27 cellular contexts compared by ENCODE assay signal in genomic region chr17:56436142-56436541, GRCh38.
DNase-seq lines count a peak whose midpoint lies in the region; ATAC-seq, FAIRE-seq and TF ChIP-seq lines count a peak whose summit lies in the region.
"Had no signal": no experiment of that assay in that cellular context is flagged by ENCODE, and none has a peak within 500 bp of the region (broad histone marks: within the 10 kb centered on the region; RNA-seq: fewer than 3 reads in every experiment).

No MANE protein-coding gene starts in this region.

- H2AFZ ChIP-seq in HepG2 (ENCODE audit: low read length) (no peak overlapping the region), K562 (ENCODE audit: low read depth, low read length) (no peak overlapping the region), H1 (ENCODE audit: low read length) (no peak overlapping the region)

- H2BK20ac ChIP-seq in H1 (ENCODE audit: low read length), result no peak overlapping the region

- no peak overlapping the region for H3K4me2 ChIP-seq in HepG2 (ENCODE audit: low read depth, low read length)
- H3K4me2 ChIP-seq in K562 (ENCODE audit: insufficient read depth, low read length), result no peak overlapping the region
- H3K4me2 ChIP-seq in H1 (ENCODE audit: insufficient read depth in 1 of 2, low read depth in 2 of 2, low read length in 2 of 2), result no peak overlapping the region
- H3K4me2 ChIP-seq: BLaER1 had no signal

- no peak overlapping the region for H2BK5ac ChIP-seq in H1 (ENCODE audit: low read depth, low read length)

- 0 out of 5 replicates have a peak, but pooled peaks cover 0 to 7% of the 10 kb centered on the region in 2 experiments for H3K27me3 ChIP-seq in HepG2 (ENCODE audit: control insufficient read depth in 1 of 2, insufficient read depth in 2 of 2, low read length in 2 of 2)
- no peaks in the 10 kb centered on the region for H3K27me3 ChIP-seq in right lobe of liver
- H3K27me3 ChIP-seq in adipocyte (replicated peaks; ENCODE audit: control insufficient read depth, insufficient read depth, low read length), result no peaks in the 10 kb centered on the region
- no peaks in the 10 kb centered on the region for H3K27me3 ChIP-seq in K562 (ENCODE audit: control insufficient read depth in 2 of 2, insufficient read depth in 2 of 2, low read length in 2 of 2)
- H3K27me3 ChIP-seq in H1 (replicated peaks in 1 of 4; ENCODE audit: control insufficient read depth in 3 of 4, extremely low read depth in 1 of 4, insufficient read depth in 3 of 4, low read length in 3 of 4), result no peaks in the 10 kb centered on the region
- H3K27me3 ChIP-seq in prostate gland (replicated peaks; ENCODE audit: insufficient read depth), result no peaks in the 10 kb centered on the region
- no peaks in the 10 kb centered on the region for H3K27me3 ChIP-seq in esophagus squamous epithelium
- H3K27me3 ChIP-seq: BLaER1 had no signal

- no peak overlapping the region for H2BK12ac ChIP-seq in H1 (ENCODE audit: low read depth, low read length)

- TF ChIP-seq CTCF in HepG2 (CRISPR knock-in tag; IDR thresholded peaks at IDR 0.05) (no peak), right lobe of liver (IDR thresholded peaks at IDR 0.05) (no peak), K562 (IDR thresholded peaks at IDR 0.05 in 2 of 3, conservative IDR thresholded peaks at IDR 0.05 in 1 of 3; ENCODE audit: insufficient read depth in 2 of 3, low read depth in 1 of 3, low read length in 3 of 3) (no peak), H1 (IDR thresholded peaks at IDR 0.05; ENCODE audit: control extremely low read depth in 1 of 3, insufficient read depth in 1 of 3, low read depth in 1 of 3, low read length in 3 of 3) (no peak), prostate gland (IDR thresholded peaks at IDR 0.05) (no peak), esophagus squamous epithelium (IDR thresholded peaks at IDR 0.05) (no peak)

- H3K4me3 ChIP-seq in HepG2 (replicated peaks in 1 of 3; ENCODE audit: insufficient read depth in 1 of 3, low read depth in 2 of 3, low read length in 3 of 3), result no peak overlapping the region
- no peak overlapping the region for H3K4me3 ChIP-seq in right lobe of liver
- H3K4me3 ChIP-seq in adipocyte (ENCODE audit: low read length), result no peak overlapping the region
- no peak overlapping the region for H3K4me3 ChIP-seq in K562
- no peak overlapping the region for H3K4me3 ChIP-seq in H1 (ENCODE audit: extremely low read depth in 1 of 4, insufficient read depth in 2 of 4, low read depth in 3 of 4, low read length in 4 of 4)
- H3K4me3 ChIP-seq in prostate gland, result no peak overlapping the region
- no peak overlapping the region for H3K4me3 ChIP-seq in esophagus squamous epithelium
- H3K4me3 ChIP-seq: BLaER1, GM12878 had no signal

- in situ Hi-C loops in HepG2 (cut with HindIII; ENCODE audit: extremely low pct_ligation_motif_present, low pct_unique_long_range_greater_than_20kb), result no loop called here
- in situ Hi-C loops in K562 (cut with MboI), result no loop called here

- no peak overlapping the region for H2BK120ac ChIP-seq in H1 (replicated peaks; ENCODE audit: low read depth, low read length)

- no peak for TF ChIP-seq RAD21 in HepG2 (CRISPR knock-in tag; IDR thresholded peaks at IDR 0.05)
- no peak for TF ChIP-seq RAD21 in K562 (CRISPR knock-in tag; conservative IDR thresholded peaks at IDR 0.05 in 1 of 2, IDR thresholded peaks at IDR 0.05 in 1 of 2)
- no peak for TF ChIP-seq RAD21 in H1 (IDR thresholded peaks at IDR 0.05 in 1 of 2, conservative IDR thresholded peaks at IDR 0.05 in 1 of 2; ENCODE audit: low read depth in 2 of 2, low read length in 2 of 2)

- WGBS in HepG2 (ENCODE audit: low lambda C conversion rate), result 45% methylated on average over 4 of the region's 4 CpGs
- 59% methylated on average over 4 of the region's 4 CpGs for WGBS in right lobe of liver (ENCODE audit: insufficient coverage, low coverage, low lambda C conversion rate, missing lambda C conversion rate)
- 3% methylated on average over 4 of the region's 4 CpGs for WGBS in K562 (ENCODE audit: insufficient coverage, low coverage, missing lambda C conversion rate)
- WGBS in H1 (ENCODE audit: extremely low coverage in 1 of 2, insufficient coverage in 1 of 2, insufficient read length in 1 of 2, insufficient replicate concordance in 2 of 2, low coverage in 1 of 2, low lambda C conversion rate in 2 of 2, missing lambda C conversion rate in 1 of 2), 2 experiments, result 93% methylated on average over 4 of the region's 4 CpGs; no CpG with 5 or more reads in 1 of the 2 experiments
- WGBS in prostate gland, result 90% methylated on average over 4 of the region's 4 CpGs
- 96 to 97% methylated on average over 4 of the region's 4 CpGs for WGBS in esophagus squamous epithelium, 2 donors

- no peaks in the 10 kb centered on the region for H3K79me2 ChIP-seq in HepG2 (ENCODE audit: insufficient read depth, low read length)
- no peaks in the 10 kb centered on the region for H3K79me2 ChIP-seq in K562 (ENCODE audit: control insufficient read depth, insufficient read depth, low read length)
- H3K79me2 ChIP-seq in H1 (ENCODE audit: control insufficient read depth in 1 of 2, insufficient read depth in 2 of 2, low read length in 2 of 2), result no peaks in the 10 kb centered on the region

- no peak overlapping the region for H3K18ac ChIP-seq in H1 (ENCODE audit: extremely low read depth, low read length)

- H3K4ac ChIP-seq in H1 (replicated peaks; ENCODE audit: insufficient read length, low read depth, low read length), result no peak overlapping the region

- POLR2A ChIA-PET in HepG2 (lab: Yijun Ruan, JAX), result no interaction called here
- POLR2A ChIA-PET in K562 (lab: Yijun Ruan, JAX), result no interaction called here
- POLR2A ChIA-PET in H1 (lab: Charles Lee; ENCODE audit: partially characterized antibody), result no interaction called here

- H3K79me1 ChIP-seq in H1 (ENCODE audit: low read depth, low read length), result no peaks in the 10 kb centered on the region

- H3K23ac ChIP-seq in H1 (ENCODE audit: insufficient read length), result no peak overlapping the region

- H3K36me3 ChIP-seq in HepG2 (replicated peaks in 1 of 2; ENCODE audit: control insufficient read depth in 1 of 2, insufficient read depth in 2 of 2, low read length in 2 of 2), result no peaks in the 10 kb centered on the region
- H3K36me3 ChIP-seq in right lobe of liver, result no peaks in the 10 kb centered on the region
- H3K36me3 ChIP-seq in adipocyte (ENCODE audit: control insufficient read depth, insufficient read depth, low read length, severe bottlenecking), result no peaks in the 10 kb centered on the region
- no peaks in the 10 kb centered on the region for H3K36me3 ChIP-seq in K562 (ENCODE audit: control insufficient read depth, insufficient read depth, low read length)
- no peaks in the 10 kb centered on the region for H3K36me3 ChIP-seq in H1 (ENCODE audit: control insufficient read depth in 2 of 4, insufficient read depth in 4 of 4, low read length in 3 of 4)
- no peaks in the 10 kb centered on the region for H3K36me3 ChIP-seq in prostate gland
- H3K36me3 ChIP-seq in esophagus squamous epithelium, result no peaks in the 10 kb centered on the region
- H3K36me3 ChIP-seq: BE2C, BLaER1 had no signal

- intact Hi-C loops in HepG2 (cut with micrococcal nuclease; ENCODE audit: unreplicated experiment), result no loop called here
- intact Hi-C loops in right lobe of liver (cut with DNase I), result no loop called here
- intact Hi-C loops in K562 (cut with micrococcal nuclease), result no loop called here
- intact Hi-C loops in prostate gland (cut with DNase I), result no loop called here
- intact Hi-C loops in esophagus squamous epithelium (cut with DNase I), result no loop called here

- no peak overlapping the region for H4K5ac ChIP-seq in H1 (ENCODE audit: insufficient read length, low read depth, low read length)

- H3K23me2 ChIP-seq in H1 (ENCODE audit: low read depth, low read length), result no peaks in the 10 kb centered on the region

- BruUV-seq in HepG2 (replicated peaks; lab: Mats Ljungman, UMichigan) (no TSS peak), K562 (replicated peaks; lab: Mats Ljungman, UMichigan) (no TSS peak)

- H3K27ac ChIP-seq in HepG2 (ENCODE audit: extremely low read length, insufficient read depth, low read length) (no peak overlapping the region), right lobe of liver (no peak overlapping the region), K562 (ENCODE audit: extremely low read depth, low read depth, low read length) (no peak overlapping the region), H1 (ENCODE audit: low read depth, low read length) (no peak overlapping the region), prostate gland (no peak overlapping the region), esophagus squamous epithelium (no peak overlapping the region)
- H3K27ac ChIP-seq: 22Rv1, BLaER1 had no signal

- no peak overlapping the region for H4K91ac ChIP-seq in H1 (replicated peaks; ENCODE audit: insufficient read length, low read length)

- H3K14ac ChIP-seq in H1 (ENCODE audit: insufficient read length), result no peak overlapping the region

- no peak overlapping the region for H3K56ac ChIP-seq in H1 (replicated peaks; ENCODE audit: insufficient read length, low read depth, low read length)

- H3K9ac ChIP-seq in HepG2 (ENCODE audit: insufficient read depth, low read depth, low read length) (no peak overlapping the region), adipocyte (ENCODE audit: low read length) (no peak overlapping the region), K562 (ENCODE audit: insufficient read depth in 1 of 2, low read depth in 2 of 2, low read length in 2 of 2) (no peak overlapping the region), H1 (replicated peaks in 1 of 4; ENCODE audit: extremely low read depth in 1 of 4, low read depth in 3 of 4, low read length in 3 of 4) (no peak overlapping the region)
- H3K9ac ChIP-seq: BLaER1 had no signal

- H3K4me1 ChIP-seq in HepG2 (ENCODE audit: insufficient read depth, low read length), result no peaks in the 10 kb centered on the region
- H3K4me1 ChIP-seq in right lobe of liver, result no peaks in the 10 kb centered on the region
- peaks cover 12% of the 10 kb centered on the region for H3K4me1 ChIP-seq in adipocyte (ENCODE audit: control insufficient read depth, insufficient read depth, low read length)
- no peaks in the 10 kb centered on the region for H3K4me1 ChIP-seq in K562 (replicated peaks in 1 of 2; ENCODE audit: control insufficient read depth in 2 of 2, insufficient read depth in 2 of 2, low read length in 2 of 2)
- H3K4me1 ChIP-seq in H1 (replicated peaks in 1 of 4; ENCODE audit: control insufficient read depth in 3 of 4, insufficient read depth in 4 of 4, low read length in 3 of 4), result peaks cover 0 to 7% (median 4%) of the 10 kb centered on the region in 4 experiments; a peak in 5 of 7 replicates
- H3K4me1 ChIP-seq in prostate gland (replicated peaks), result no peaks in the 10 kb centered on the region
- H3K4me1 ChIP-seq in esophagus squamous epithelium, result no peaks in the 10 kb centered on the region
- H3K4me1 ChIP-seq: BE2C had no signal

- DNase-seq in HepG2 (ENCODE audit: low spot score) (no peak), right lobe of liver (no peak), adipocyte (ENCODE audit: low read depth) (peak; percentile 15), K562 (ENCODE audit: extremely low read depth in 1 of 4, low spot score in 3 of 4) (no peak), H1 (ENCODE audit: low read depth in 1 of 2, low spot score in 2 of 2) (no peak), prostate gland (ENCODE audit: low spot score) (no peak), esophagus squamous epithelium (lab: John Stamatoyannopoulos, UW) (no peak)
- DNase-seq: ACHN; BE2C; C1 segment of cervical spinal cord; CD4-positive, alpha-beta memory T cell; CD4-positive, CD25-positive, alpha-beta regulatory T cell; CD8-positive, alpha-beta memory T cell; COR-L47; DMS 273 treated with DMSO at 0.1 percent for 48 hours; DMS153; DMS53; DMS79; DND-41; EL; GDM1 had no signal

- CTCF ChIA-PET in HepG2 (lab: Yijun Ruan, JAX; ENCODE audit: low intra/inter-chr PET ratio, low total read pairs) (no interaction called here), K562 (lab: Yijun Ruan, JAX; ENCODE audit: low intra/inter-chr PET ratio) (no interaction called here), H1 (lab: Charles Lee; ENCODE audit: partially characterized antibody) (no interaction called here)

- no peaks in the 10 kb centered on the region for H3K9me3 ChIP-seq in HepG2 (ENCODE audit: low read length)
- H3K9me3 ChIP-seq in right lobe of liver, result no peaks in the 10 kb centered on the region
- no peaks in the 10 kb centered on the region for H3K9me3 ChIP-seq in adipocyte (ENCODE audit: control insufficient read depth, low read length)
- no peaks in the 10 kb centered on the region for H3K9me3 ChIP-seq in K562 (replicated peaks; ENCODE audit: control insufficient read depth, insufficient read depth, low read depth, low read length)
- H3K9me3 ChIP-seq in H1 (ENCODE audit: insufficient read depth in 2 of 2, low read depth in 1 of 2, low read length in 1 of 2), result no peaks in the 10 kb centered on the region
- H3K9me3 ChIP-seq in prostate gland, result no peaks in the 10 kb centered on the region
- no peaks in the 10 kb centered on the region for H3K9me3 ChIP-seq in esophagus squamous epithelium
- H3K9me3 ChIP-seq: BE2C, BLaER1 had no signal

- H4K20me1 ChIP-seq in HepG2 (ENCODE audit: insufficient read depth, low read length), result no peaks in the 10 kb centered on the region
- no peaks in the 10 kb centered on the region for H4K20me1 ChIP-seq in K562 (replicated peaks; ENCODE audit: control insufficient read depth, insufficient read depth, low read length)
- no peaks in the 10 kb centered on the region for H4K20me1 ChIP-seq in H1 (replicated peaks in 1 of 2; ENCODE audit: control insufficient read depth in 1 of 2, insufficient read depth in 2 of 2, low read length in 2 of 2)
- H4K20me1 ChIP-seq: BLaER1 had no signal

- TF ChIP-seq EP300 in HepG2 (IDR thresholded peaks at IDR 0.05; ENCODE audit: low read depth in 2 of 2, low read length in 2 of 2) (no peak), HepG2 (CRISPR knock-in tag; IDR thresholded peaks at IDR 0.05; ENCODE audit: borderline replicate concordance) (no peak), K562 (IDR thresholded peaks at IDR 0.05; ENCODE audit: low read length) (no peak), H1 (IDR thresholded peaks at IDR 0.05; ENCODE audit: borderline replicate concordance in 1 of 2, low read depth in 2 of 2, low read length in 2 of 2) (no peak)

- ATAC-seq in HepG2, result no peak
- ATAC-seq in right lobe of liver, result no peak
- no peak for ATAC-seq in K562
- no peak for ATAC-seq in HG03442 (IDR thresholded peaks at IDR 0.05; ENCODE audit: unreplicated experiment)
- ATAC-seq: GM12878 had no signal

- H2AK5ac ChIP-seq in H1 (ENCODE audit: low read depth, low read length), result no peak overlapping the region

- no peaks in the 10 kb centered on the region for H3K9me1 ChIP-seq in K562 (ENCODE audit: control insufficient read depth, insufficient read depth, low read length)

- TF ChIP-seq POLR2A in HepG2 (IDR thresholded peaks at IDR 0.05; ENCODE audit: insufficient read depth in 1 of 2, low read depth in 2 of 2, low read length in 2 of 2), result no peak
- TF ChIP-seq POLR2A in right lobe of liver (IDR thresholded peaks at IDR 0.05), result no peak
- no peak for TF ChIP-seq POLR2A in K562 (conservative IDR thresholded peaks at IDR 0.05)
- TF ChIP-seq POLR2A in H1 (IDR thresholded peaks at IDR 0.05; ENCODE audit: control extremely low read depth in 1 of 2, low read depth in 2 of 2, low read length in 2 of 2), result no peak
- no peak for TF ChIP-seq POLR2A in prostate gland (IDR thresholded peaks at IDR 0.05)
- no peak for TF ChIP-seq POLR2A in esophagus squamous epithelium (IDR thresholded peaks at IDR 0.05)

- H2BK15ac ChIP-seq in H1 (ENCODE audit: low read length), result no peak overlapping the region

- FAIRE-seq in HepG2 (lab: Jason Lieb, UNC) (no peak), K562 (lab: Jason Lieb, UNC) (no peak), H1 (lab: Jason Lieb, UNC) (no peak)
- FAIRE-seq: GM12892, GM18507 had no signal

- no peak overlapping the region for H4K8ac ChIP-seq in H1 (ENCODE audit: extremely low read depth, insufficient read depth, low read length)

Comparison
In these comparisons a context has a peak if more than half of its experiments do, and no peak if none do; other contexts are left out.
1. Of the 241 proteins assayed by ChIP-seq in both HepG2 and K562: peak only in HepG2: none; only in K562: none; in both: CEBPB and CEBPG; in neither: 239.